ENCODE assay signal across 8 cellular contexts in genomic region chr7:6435486-6436384, GRCh38.
DNase-seq lines count a peak whose midpoint lies in the region; ATAC-seq, FAIRE-seq and TF ChIP-seq lines count a peak whose summit lies in the region.

No MANE protein-coding gene starts in this region.

- FAIRE-seq in A204.1 (lab: Jason Lieb, UNC): peak; percentile 59

- ATAC-seq in GM18505 (IDR thresholded peaks at IDR 0.05; ENCODE audit: unreplicated experiment): peak; percentile 76
- peak; percentile 63 for ATAC-seq in HG03135 (IDR thresholded peaks at IDR 0.05; ENCODE audit: unreplicated experiment)

- DNase-seq in NCI-H446 treated with DMSO at 0.1 percent for 48 hours (lab: John Stamatoyannopoulos, UW) (peak; percentile 45), cerebellar cortex (ENCODE audit: low spot score) (peak; percentile 89), left kidney (ENCODE audit: low read depth, low spot score) (peak; percentile 89)
- peak; percentile 82 to 87 for DNase-seq in activated CD4-positive, alpha-beta T cell treated with anti-CD3 and anti-CD28 coated beads for 24 hours (ENCODE audit: low read depth in 2 of 2)
- peak; percentile 78 for DNase-seq in stimulated activated CD4-positive, alpha-beta T cell treated with anti-CD3 and anti-CD28 coated beads, Interleukin-2, amount 100 ng/mL, for 4 hours (ENCODE audit: low read depth)

- TF ChIP-seq POLR2A in GM18505 (IDR thresholded peaks at IDR 0.05; ENCODE audit: borderline replicate concordance, extremely low read depth, insufficient read depth, insufficient read length): no peak

Comparison
In these comparisons a context has a peak if more than half of its experiments do, and no peak if none do; other contexts are left out.
1. Peak in every context shown above with its lines: DNase-seq and ATAC-seq.